16 cellular contexts compared by ENCODE assay signal in genomic region chr5:102421647-102422046, GRCh38.
DNase-seq lines count a peak whose midpoint lies in the region; TF ChIP-seq lines count a peak whose summit lies in the region.
"Had no signal": no experiment of that assay in that cellular context is flagged by ENCODE, and none has a peak within 500 bp of the region (broad histone marks: within the 10 kb centered on the region; RNA-seq: fewer than 3 reads in every experiment).

No MANE protein-coding gene starts in this region.

- no peak for TF ChIP-seq POLR2A in sigmoid colon (IDR thresholded peaks at IDR 0.05)

- TF ChIP-seq EP300 in sigmoid colon (IDR thresholded peaks at IDR 0.05): no peak

- H3K4me3 ChIP-seq in sigmoid colon: no peak overlapping the region
- H3K4me3 ChIP-seq: SK-N-MC had no signal

- 50 to 73% methylated on average over 3 of the region's 3 CpGs for WGBS in sigmoid colon, 2 donors

- H3K27ac ChIP-seq in sigmoid colon: no peak overlapping the region
- H3K27ac ChIP-seq: KMS-11, SK-N-MC had no signal

- H3K4me1 ChIP-seq in sigmoid colon: no peaks in the 10 kb centered on the region

- TF ChIP-seq CTCF in sigmoid colon (IDR thresholded peaks at IDR 0.05): no peak

- no peaks in the 10 kb centered on the region for H3K27me3 ChIP-seq in sigmoid colon

- in situ Hi-C loops in SK-MEL-5 (cut with HindIII; ENCODE audit: low pct_unique_long_range_greater_than_20kb, low sequenced_read_pairs): no loop called here

- no peaks in the 10 kb centered on the region for H3K36me3 ChIP-seq in sigmoid colon

- intact Hi-C loops in sigmoid colon (cut with DNase I): no loop called here

- peak; percentile 2 for DNase-seq in NCI-H510A (lab: John Stamatoyannopoulos, UW)
- no peak for DNase-seq in NCI-H510A treated with DMSO at 0.1 percent for 48 hours (lab: John Stamatoyannopoulos, UW)
- DNase-seq in H4 (ENCODE audit: low spot score): peak; percentile 51
- DNase-seq in SK-MEL-5 (ENCODE audit: low read depth, low spot score): peak; percentile 41
- peak; percentile 35 for DNase-seq in mucosa of gallbladder (ENCODE audit: low spot score)
- DNase-seq in AG08395 (ENCODE audit: low spot score): no peak
- no peak for DNase-seq in sigmoid colon
- DNase-seq in AG20443 (ENCODE audit: low spot score): no peak
- DNase-seq: activated B cell treated with CpG ODN at 0.5 μM for 24 hours; activated CD8-positive, alpha-beta memory T cell treated with anti-CD3 and anti-CD28 coated beads, Interleukin-2, amount 10 ng/mL, durations not matched to agents 7 days and 5 days; activated naive CD4-positive, alpha-beta T cell treated with Interleukin-2 at 50 U/mL for 16 hours; effector memory CD4-positive, alpha-beta T cell; foreskin fibroblast; stimulated activated CD4-positive, alpha-beta T cell treated with anti-CD3 and anti-CD28 coated beads, Interleukin-2, amount 100 ng/mL, for 24 hours had no signal

- no peaks in the 10 kb centered on the region for H3K9me3 ChIP-seq in sigmoid colon

Comparison
In these comparisons a context has a peak if more than half of its experiments do, and no peak if none do; other contexts are left out.
1. DNase-seq: peak in NCI-H510A (single experiment), H4 (single experiment), SK-MEL-5 (single experiment) and mucosa of gallbladder (single experiment); none in NCI-H510A treated with DMSO at 0.1 percent for 48 hours (single experiment), AG08395 (single experiment), sigmoid colon (single experiment) and AG20443 (single experiment).